Comparison of ENCODE assay signal across 1 cellular context in the genomic region with DNA sequence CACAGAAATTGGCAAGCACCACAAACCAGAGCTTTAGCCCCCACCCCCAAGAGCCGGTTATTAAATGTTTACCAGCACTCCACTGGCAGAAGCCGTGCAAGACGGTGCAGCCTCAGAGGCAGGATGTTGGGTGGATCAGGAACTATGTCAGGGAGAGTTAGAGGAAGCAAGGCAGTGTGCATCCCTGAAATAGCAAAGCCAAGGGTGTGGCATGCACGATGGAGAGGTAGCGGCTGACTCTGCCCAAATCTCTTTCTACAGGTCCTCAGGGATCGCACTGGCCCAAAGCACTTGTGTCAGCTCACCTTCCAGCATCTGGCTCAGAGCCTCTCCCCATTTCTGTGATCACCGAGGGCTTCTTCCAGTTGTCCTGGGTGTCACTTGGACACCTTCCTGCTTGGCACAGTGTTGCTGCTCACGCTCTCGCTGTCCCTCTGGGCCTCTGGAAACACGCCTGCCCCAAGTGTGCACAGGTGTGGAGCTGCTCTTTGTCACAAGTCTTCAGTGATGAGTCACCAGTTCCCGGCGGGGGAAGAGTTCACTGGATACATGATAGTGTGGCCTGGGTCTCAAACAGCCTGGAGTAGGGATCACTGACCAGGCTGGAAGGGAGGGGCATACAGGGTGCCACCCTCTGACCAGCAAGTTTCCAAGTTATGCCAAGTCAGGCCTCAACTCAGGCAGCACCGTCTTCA.
TF ChIP-seq lines count a peak whose summit lies in the region.

No MANE protein-coding gene starts in this region.

TF ChIP-seq in HepG2, 621 proteins besides CTCF, POLR2A, EP300 and RAD21 (continued from another document and continues in another):
- TF ChIP-seq SNRNP70 (IDR thresholded peaks at IDR 0.05; ENCODE audit: low read depth, low read length) (no peak), ZNF10 (CRISPR knock-in tag; IDR thresholded peaks at IDR 0.05; ENCODE audit: borderline replicate concordance, low read depth) (no peak), ZNF432 (CRISPR knock-in tag; IDR thresholded peaks at IDR 0.05; ENCODE audit: borderline replicate concordance) (no peak), KDM6A (CRISPR knock-in tag; IDR thresholded peaks at IDR 0.05; ENCODE audit: low read depth) (no peak), ZC3H13 (CRISPR knock-in tag; IDR thresholded peaks at IDR 0.05) (no peak), TOPORS (CRISPR knock-in tag; IDR thresholded peaks at IDR 0.05) (no peak), EHMT2 (IDR thresholded peaks at IDR 0.05; ENCODE audit: borderline replicate concordance, low read depth, low read length) (no peak), SOX6 (IDR thresholded peaks at IDR 0.05) (no peak), SOX6 (CRISPR knock-in tag; IDR thresholded peaks at IDR 0.05) (no peak), RBAK (CRISPR knock-in tag; IDR thresholded peaks at IDR 0.05) (no peak), TSC22D2 (CRISPR knock-in tag; IDR thresholded peaks at IDR 0.05; ENCODE audit: borderline replicate concordance) (no peak), FOXA3 (CRISPR knock-in tag; IDR thresholded peaks at IDR 0.05) (no peak), MXI1 (IDR thresholded peaks at IDR 0.05; ENCODE audit: borderline replicate concordance, low read depth, low read length) (0 out of 3 replicates have a peak, but pooled peaks have one; percentile 29), JUND (CRISPR knock-in tag; IDR thresholded peaks at IDR 0.05) (peak; percentile 91), ATRX (CRISPR knock-in tag; IDR thresholded peaks at IDR 0.05; ENCODE audit: borderline replicate concordance) (no peak), ZNF205 (CRISPR knock-in tag; IDR thresholded peaks at IDR 0.05) (no peak), ZNF296 (CRISPR knock-in tag; conservative IDR thresholded peaks at IDR 0.05) (no peak), ZNF446 (CRISPR knock-in tag; IDR thresholded peaks at IDR 0.05) (no peak), ZFP82 (CRISPR knock-in tag; IDR thresholded peaks at IDR 0.05; ENCODE audit: borderline replicate concordance) (no peak), POGZ (CRISPR knock-in tag; IDR thresholded peaks at IDR 0.05) (no peak), MATR3 (CRISPR knock-in tag; IDR thresholded peaks at IDR 0.05) (no peak), ZNF230 (CRISPR knock-in tag; IDR thresholded peaks at IDR 0.05) (no peak), KDM5B (CRISPR knock-in tag; IDR thresholded peaks at IDR 0.05; ENCODE audit: borderline replicate concordance) (no peak), SP5 (CRISPR knock-in tag; IDR thresholded peaks at IDR 0.05; ENCODE audit: borderline replicate concordance, low read depth) (no peak), HMG20A (CRISPR knock-in tag; IDR thresholded peaks at IDR 0.05; ENCODE audit: borderline replicate concordance) (no peak), ZNF790 (CRISPR knock-in tag; IDR thresholded peaks at IDR 0.05; ENCODE audit: borderline replicate concordance) (no peak), CBX2 (IDR thresholded peaks at IDR 0.05; ENCODE audit: low read depth, low read length) (no peak), CBX2 (CRISPR knock-in tag; IDR thresholded peaks at IDR 0.05; ENCODE audit: low read depth) (no peak), ZNF891 (CRISPR knock-in tag; IDR thresholded peaks at IDR 0.05) (no peak), ZFP36 (IDR thresholded peaks at IDR 0.05; ENCODE audit: borderline replicate concordance, low read depth, low read length, partially characterized antibody) (no peak), KDM5A (IDR thresholded peaks at IDR 0.05; ENCODE audit: borderline replicate concordance, low read length) (no peak), ZBTB7B (CRISPR knock-in tag; IDR thresholded peaks at IDR 0.05) (no peak), ZNF563 (CRISPR knock-in tag; IDR thresholded peaks at IDR 0.05) (no peak), MYC (CRISPR knock-in tag; IDR thresholded peaks at IDR 0.05; ENCODE audit: borderline replicate concordance) (peak; percentile 18; the same call in 1 of the 2 replicates)
- TF ChIP-seq, protein P1, sequence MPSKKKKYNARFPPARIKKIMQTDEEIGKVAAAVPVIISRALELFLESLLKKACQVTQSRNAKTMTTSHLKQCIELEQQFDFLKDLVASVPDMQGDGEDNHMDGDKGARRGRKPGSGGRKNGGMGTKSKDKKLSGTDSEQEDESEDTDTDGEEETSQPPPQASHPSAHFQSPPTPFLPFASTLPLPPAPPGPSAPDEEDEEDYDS (CRISPR knock-in tag; IDR thresholded peaks at IDR 0.05), result no peak
- TF ChIP-seq, protein P2, sequence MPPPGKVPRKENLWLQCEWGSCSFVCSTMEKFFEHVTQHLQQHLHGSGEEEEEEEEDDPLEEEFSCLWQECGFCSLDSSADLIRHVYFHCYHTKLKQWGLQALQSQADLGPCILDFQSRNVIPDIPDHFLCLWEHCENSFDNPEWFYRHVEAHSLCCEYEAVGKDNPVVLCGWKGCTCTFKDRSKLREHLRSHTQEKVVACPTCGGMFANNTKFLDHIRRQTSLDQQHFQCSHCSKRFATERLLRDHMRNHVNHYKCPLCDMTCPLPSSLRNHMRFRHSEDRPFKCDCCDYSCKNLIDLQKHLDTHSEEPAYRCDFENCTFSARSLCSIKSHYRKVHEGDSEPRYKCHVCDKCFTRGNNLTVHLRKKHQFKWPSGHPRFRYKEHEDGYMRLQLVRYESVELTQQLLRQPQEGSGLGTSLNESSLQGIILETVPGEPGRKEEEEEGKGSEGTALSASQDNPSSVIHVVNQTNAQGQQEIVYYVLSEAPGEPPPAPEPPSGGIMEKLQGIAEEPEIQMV (CRISPR knock-in tag; IDR thresholded peaks at IDR 0.05; ENCODE audit: low read depth), result no peak
- TF ChIP-seq, protein P3, sequence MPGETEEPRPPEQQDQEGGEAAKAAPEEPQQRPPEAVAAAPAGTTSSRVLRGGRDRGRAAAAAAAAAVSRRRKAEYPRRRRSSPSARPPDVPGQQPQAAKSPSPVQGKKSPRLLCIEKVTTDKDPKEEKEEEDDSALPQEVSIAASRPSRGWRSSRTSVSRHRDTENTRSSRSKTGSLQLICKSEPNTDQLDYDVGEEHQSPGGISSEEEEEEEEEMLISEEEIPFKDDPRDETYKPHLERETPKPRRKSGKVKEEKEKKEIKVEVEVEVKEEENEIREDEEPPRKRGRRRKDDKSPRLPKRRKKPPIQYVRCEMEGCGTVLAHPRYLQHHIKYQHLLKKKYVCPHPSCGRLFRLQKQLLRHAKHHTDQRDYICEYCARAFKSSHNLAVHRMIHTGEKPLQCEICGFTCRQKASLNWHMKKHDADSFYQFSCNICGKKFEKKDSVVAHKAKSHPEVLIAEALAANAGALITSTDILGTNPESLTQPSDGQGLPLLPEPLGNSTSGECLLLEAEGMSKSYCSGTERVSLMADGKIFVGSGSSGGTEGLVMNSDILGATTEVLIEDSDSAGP (CRISPR knock-in tag; IDR thresholded peaks at IDR 0.05; ENCODE audit: borderline replicate concordance), result no peak
- TF ChIP-seq, protein P4, sequence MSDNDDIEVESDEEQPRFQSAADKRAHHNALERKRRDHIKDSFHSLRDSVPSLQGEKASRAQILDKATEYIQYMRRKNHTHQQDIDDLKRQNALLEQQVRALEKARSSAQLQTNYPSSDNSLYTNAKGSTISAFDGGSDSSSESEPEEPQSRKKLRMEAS (IDR thresholded peaks at IDR 0.05), result peak; percentile 51; the same call in 1 of the 2 replicates
- TF ChIP-seq, protein P5, sequence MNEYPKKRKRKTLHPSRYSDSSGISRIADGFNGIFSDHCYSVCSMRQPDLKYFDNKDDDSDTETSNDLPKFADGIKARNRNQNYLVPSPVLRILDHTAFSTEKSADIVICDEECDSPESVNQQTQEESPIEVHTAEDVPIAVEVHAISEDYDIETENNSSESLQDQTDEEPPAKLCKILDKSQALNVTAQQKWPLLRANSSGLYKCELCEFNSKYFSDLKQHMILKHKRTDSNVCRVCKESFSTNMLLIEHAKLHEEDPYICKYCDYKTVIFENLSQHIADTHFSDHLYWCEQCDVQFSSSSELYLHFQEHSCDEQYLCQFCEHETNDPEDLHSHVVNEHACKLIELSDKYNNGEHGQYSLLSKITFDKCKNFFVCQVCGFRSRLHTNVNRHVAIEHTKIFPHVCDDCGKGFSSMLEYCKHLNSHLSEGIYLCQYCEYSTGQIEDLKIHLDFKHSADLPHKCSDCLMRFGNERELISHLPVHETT (CRISPR knock-in tag; conservative IDR thresholded peaks at IDR 0.05), result no peak
- TF ChIP-seq, protein P6, sequence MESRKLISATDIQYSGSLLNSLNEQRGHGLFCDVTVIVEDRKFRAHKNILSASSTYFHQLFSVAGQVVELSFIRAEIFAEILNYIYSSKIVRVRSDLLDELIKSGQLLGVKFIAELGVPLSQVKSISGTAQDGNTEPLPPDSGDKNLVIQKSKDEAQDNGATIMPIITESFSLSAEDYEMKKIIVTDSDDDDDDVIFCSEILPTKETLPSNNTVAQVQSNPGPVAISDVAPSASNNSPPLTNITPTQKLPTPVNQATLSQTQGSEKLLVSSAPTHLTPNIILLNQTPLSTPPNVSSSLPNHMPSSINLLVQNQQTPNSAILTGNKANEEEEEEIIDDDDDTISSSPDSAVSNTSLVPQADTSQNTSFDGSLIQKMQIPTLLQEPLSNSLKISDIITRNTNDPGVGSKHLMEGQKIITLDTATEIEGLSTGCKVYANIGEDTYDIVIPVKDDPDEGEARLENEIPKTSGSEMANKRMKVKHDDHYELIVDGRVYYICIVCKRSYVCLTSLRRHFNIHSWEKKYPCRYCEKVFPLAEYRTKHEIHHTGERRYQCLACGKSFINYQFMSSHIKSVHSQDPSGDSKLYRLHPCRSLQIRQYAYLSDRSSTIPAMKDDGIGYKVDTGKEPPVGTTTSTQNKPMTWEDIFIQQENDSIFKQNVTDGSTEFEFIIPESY (CRISPR knock-in tag; IDR thresholded peaks at IDR 0.05), result no peak
- TF ChIP-seq, protein P7, sequence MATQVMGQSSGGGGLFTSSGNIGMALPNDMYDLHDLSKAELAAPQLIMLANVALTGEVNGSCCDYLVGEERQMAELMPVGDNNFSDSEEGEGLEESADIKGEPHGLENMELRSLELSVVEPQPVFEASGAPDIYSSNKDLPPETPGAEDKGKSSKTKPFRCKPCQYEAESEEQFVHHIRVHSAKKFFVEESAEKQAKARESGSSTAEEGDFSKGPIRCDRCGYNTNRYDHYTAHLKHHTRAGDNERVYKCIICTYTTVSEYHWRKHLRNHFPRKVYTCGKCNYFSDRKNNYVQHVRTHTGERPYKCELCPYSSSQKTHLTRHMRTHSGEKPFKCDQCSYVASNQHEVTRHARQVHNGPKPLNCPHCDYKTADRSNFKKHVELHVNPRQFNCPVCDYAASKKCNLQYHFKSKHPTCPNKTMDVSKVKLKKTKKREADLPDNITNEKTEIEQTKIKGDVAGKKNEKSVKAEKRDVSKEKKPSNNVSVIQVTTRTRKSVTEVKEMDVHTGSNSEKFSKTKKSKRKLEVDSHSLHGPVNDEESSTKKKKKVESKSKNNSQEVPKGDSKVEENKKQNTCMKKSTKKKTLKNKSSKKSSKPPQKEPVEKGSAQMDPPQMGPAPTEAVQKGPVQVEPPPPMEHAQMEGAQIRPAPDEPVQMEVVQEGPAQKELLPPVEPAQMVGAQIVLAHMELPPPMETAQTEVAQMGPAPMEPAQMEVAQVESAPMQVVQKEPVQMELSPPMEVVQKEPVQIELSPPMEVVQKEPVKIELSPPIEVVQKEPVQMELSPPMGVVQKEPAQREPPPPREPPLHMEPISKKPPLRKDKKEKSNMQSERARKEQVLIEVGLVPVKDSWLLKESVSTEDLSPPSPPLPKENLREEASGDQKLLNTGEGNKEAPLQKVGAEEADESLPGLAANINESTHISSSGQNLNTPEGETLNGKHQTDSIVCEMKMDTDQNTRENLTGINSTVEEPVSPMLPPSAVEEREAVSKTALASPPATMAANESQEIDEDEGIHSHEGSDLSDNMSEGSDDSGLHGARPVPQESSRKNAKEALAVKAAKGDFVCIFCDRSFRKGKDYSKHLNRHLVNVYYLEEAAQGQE (IDR thresholded peaks at IDR 0.05; ENCODE audit: borderline replicate concordance in 1 of 2, low read depth in 1 of 2, low read length in 2 of 2), result no peak
- TF ChIP-seq, protein P8, sequence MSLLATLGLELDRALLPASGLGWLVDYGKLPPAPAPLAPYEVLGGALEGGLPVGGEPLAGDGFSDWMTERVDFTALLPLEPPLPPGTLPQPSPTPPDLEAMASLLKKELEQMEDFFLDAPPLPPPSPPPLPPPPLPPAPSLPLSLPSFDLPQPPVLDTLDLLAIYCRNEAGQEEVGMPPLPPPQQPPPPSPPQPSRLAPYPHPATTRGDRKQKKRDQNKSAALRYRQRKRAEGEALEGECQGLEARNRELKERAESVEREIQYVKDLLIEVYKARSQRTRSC (CRISPR knock-in tag; IDR thresholded peaks at IDR 0.05; ENCODE audit: low read depth), result no peak
- TF ChIP-seq, protein P9, sequence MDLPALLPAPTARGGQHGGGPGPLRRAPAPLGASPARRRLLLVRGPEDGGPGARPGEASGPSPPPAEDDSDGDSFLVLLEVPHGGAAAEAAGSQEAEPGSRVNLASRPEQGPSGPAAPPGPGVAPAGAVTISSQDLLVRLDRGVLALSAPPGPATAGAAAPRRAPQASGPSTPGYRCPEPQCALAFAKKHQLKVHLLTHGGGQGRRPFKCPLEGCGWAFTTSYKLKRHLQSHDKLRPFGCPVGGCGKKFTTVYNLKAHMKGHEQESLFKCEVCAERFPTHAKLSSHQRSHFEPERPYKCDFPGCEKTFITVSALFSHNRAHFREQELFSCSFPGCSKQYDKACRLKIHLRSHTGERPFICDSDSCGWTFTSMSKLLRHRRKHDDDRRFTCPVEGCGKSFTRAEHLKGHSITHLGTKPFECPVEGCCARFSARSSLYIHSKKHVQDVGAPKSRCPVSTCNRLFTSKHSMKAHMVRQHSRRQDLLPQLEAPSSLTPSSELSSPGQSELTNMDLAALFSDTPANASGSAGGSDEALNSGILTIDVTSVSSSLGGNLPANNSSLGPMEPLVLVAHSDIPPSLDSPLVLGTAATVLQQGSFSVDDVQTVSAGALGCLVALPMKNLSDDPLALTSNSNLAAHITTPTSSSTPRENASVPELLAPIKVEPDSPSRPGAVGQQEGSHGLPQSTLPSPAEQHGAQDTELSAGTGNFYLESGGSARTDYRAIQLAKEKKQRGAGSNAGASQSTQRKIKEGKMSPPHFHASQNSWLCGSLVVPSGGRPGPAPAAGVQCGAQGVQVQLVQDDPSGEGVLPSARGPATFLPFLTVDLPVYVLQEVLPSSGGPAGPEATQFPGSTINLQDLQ (CRISPR knock-in tag; IDR thresholded peaks at IDR 0.05), result no peak
- TF ChIP-seq, protein P10, sequence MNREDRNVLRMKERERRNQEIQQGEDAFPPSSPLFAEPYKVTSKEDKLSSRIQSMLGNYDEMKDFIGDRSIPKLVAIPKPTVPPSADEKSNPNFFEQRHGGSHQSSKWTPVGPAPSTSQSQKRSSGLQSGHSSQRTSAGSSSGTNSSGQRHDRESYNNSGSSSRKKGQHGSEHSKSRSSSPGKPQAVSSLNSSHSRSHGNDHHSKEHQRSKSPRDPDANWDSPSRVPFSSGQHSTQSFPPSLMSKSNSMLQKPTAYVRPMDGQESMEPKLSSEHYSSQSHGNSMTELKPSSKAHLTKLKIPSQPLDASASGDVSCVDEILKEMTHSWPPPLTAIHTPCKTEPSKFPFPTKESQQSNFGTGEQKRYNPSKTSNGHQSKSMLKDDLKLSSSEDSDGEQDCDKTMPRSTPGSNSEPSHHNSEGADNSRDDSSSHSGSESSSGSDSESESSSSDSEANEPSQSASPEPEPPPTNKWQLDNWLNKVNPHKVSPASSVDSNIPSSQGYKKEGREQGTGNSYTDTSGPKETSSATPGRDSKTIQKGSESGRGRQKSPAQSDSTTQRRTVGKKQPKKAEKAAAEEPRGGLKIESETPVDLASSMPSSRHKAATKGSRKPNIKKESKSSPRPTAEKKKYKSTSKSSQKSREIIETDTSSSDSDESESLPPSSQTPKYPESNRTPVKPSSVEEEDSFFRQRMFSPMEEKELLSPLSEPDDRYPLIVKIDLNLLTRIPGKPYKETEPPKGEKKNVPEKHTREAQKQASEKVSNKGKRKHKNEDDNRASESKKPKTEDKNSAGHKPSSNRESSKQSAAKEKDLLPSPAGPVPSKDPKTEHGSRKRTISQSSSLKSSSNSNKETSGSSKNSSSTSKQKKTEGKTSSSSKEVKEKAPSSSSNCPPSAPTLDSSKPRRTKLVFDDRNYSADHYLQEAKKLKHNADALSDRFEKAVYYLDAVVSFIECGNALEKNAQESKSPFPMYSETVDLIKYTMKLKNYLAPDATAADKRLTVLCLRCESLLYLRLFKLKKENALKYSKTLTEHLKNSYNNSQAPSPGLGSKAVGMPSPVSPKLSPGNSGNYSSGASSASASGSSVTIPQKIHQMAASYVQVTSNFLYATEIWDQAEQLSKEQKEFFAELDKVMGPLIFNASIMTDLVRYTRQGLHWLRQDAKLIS (CRISPR knock-in tag; IDR thresholded peaks at IDR 0.05), result no peak
